Comparison of ENCODE assay signal across 15 cellular contexts in the genomic region with DNA sequence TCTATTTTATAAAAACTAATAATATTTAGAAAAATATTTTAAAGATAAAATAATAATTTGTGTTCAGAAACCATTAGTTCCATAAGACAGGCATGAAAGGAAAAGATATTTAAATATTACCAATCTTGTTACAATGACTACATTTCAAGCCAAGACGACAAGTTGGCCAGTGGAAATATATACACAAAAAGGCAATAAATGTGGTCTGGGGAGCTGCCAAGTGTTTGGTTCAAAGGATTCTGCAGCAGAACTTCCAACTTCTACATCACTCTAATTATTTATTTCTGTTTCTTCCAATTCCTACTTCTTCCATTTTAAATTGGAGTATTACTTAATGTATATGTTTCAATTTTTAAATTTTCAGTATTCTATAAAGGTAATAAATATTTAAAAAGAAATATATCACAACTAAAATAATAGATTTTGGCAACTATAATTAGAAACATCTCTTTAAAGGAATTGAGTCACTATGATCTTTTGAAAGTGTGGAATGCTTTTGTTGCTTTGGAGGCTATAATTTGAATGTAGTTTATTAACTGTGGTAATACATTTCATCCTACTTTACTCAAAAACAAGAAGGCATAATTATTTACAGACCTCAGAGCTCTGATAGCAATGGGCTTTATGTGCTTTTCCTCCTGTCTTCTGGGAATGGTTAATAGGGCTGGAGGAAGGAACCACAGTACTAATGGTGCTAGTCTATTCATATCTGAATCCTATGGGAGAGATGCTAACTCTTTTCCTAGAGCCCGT.
DNase-seq lines count a peak whose midpoint lies in the region; TF ChIP-seq lines count a peak whose summit lies in the region.
"Had no signal": no experiment of that assay in that cellular context is flagged by ENCODE, and none has a peak within 500 bp of the region (broad histone marks: within the 10 kb centered on the region; RNA-seq: fewer than 3 reads in every experiment).

No MANE protein-coding gene starts in this region.

- CTCF ChIA-PET in BJ (lab: Yijun Ruan, JAX), result no interaction called here

- H3K36me3 ChIP-seq in BJ (ENCODE audit: control insufficient read depth, insufficient read depth, low read length) (no peaks in the 10 kb centered on the region), brain microvascular endothelial cell (replicated peaks) (no peaks in the 10 kb centered on the region)

- peak; percentile 46 for DNase-seq in BJ (ENCODE audit: low read depth)
- DNase-seq in LNCaP clone FGC (ENCODE audit: low read depth), result peak; percentile 64
- DNase-seq in brain microvascular endothelial cell, result peak; percentile 31
- peak; percentile 10 for DNase-seq in myocyte (ENCODE audit: low read depth)
- DNase-seq in hypothalamus (lab: John Stamatoyannopoulos, UW), result no peak
- DNase-seq in coronary artery (ENCODE audit: low spot score), result no peak
- no peak for DNase-seq in DMS53 (lab: John Stamatoyannopoulos, UW)
- DNase-seq in GM19238 (ENCODE audit: insufficient read length, low spot score), result no peak
- DNase-seq: C1 segment of cervical spinal cord; effector CD8-positive, alpha-beta T cell; heart left ventricle; left cardiac atrium; NCI-H2107; stimulated activated CD4-positive, alpha-beta T cell treated with anti-CD3 and anti-CD28 coated beads, Interleukin-4, amount 100 ng/mL, for 1 hour; upper lobe of right lung had no signal

- H3K27ac ChIP-seq in brain microvascular endothelial cell, result no peak overlapping the region
- no peak overlapping the region for H3K27ac ChIP-seq in coronary artery
- H3K27ac ChIP-seq: heart left ventricle, upper lobe of right lung had no signal

- in situ Hi-C loops in brain microvascular endothelial cell (cut with HindIII; ENCODE audit: low pct_ligation_motif_present, low sequenced_read_pairs), result no loop called here

- H3K4me3 ChIP-seq in BJ (ENCODE audit: low read depth, low read length), result no peak overlapping the region
- H3K4me3 ChIP-seq in LNCaP clone FGC (ENCODE audit: low read depth, low read length), result no peak overlapping the region
- no peak overlapping the region for H3K4me3 ChIP-seq in brain microvascular endothelial cell (ENCODE audit: low read depth, low read length)
- H3K4me3 ChIP-seq in coronary artery, result no peak overlapping the region
- H3K4me3 ChIP-seq: heart left ventricle, upper lobe of right lung had no signal

- POLR2A ChIA-PET in BJ (lab: Charles Lee), result no interaction called here

- no peaks in the 10 kb centered on the region for H3K27me3 ChIP-seq in BJ (ENCODE audit: control insufficient read depth, insufficient read depth, low read length)
- H3K27me3 ChIP-seq in brain microvascular endothelial cell (replicated peaks), result no peaks in the 10 kb centered on the region
- H3K27me3 ChIP-seq: heart left ventricle, upper lobe of right lung had no signal

- no peak for TF ChIP-seq CTCF in BJ (IDR thresholded peaks at IDR 0.05; ENCODE audit: insufficient read depth, low read depth, low read length)
- TF ChIP-seq CTCF in LNCaP clone FGC (IDR thresholded peaks at IDR 0.05; ENCODE audit: control insufficient read depth, extremely low read depth, insufficient read depth), result no peak
- no peak for TF ChIP-seq CTCF in brain microvascular endothelial cell (IDR thresholded peaks at IDR 0.05; ENCODE audit: low read depth, low read length, missing control alignments)
- TF ChIP-seq CTCF in coronary artery (IDR thresholded peaks at IDR 0.05), result no peak

Comparison
In these comparisons a context has a peak if more than half of its experiments do, and no peak if none do; other contexts are left out.
1. DNase-seq: peak in BJ (single experiment), LNCaP clone FGC (single experiment), brain microvascular endothelial cell (single experiment) and myocyte (single experiment); none in hypothalamus (0 of 51), coronary artery (single experiment), DMS53 (single experiment) and GM19238 (single experiment).